26 cellular contexts compared by ENCODE assay signal in the genomic region with DNA sequence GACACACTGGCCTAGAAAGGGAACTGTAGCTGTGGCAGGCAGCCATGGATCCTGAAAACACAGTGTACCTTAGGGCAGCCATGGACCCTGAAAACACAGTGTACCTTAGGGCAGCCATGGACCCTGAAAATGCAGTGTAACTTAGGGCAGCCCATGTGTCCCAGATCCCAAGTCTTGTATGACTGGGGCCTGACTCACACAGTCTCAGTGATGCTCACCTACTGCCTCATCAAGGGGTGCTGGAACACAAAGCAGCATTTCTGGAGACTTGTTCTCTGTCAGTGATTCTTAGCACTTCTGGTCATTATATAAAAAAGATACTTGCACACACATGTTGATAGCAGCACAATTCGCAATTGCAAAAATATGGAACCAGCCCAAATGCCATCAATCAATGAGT.
DNase-seq lines count a peak whose midpoint lies in the region; ATAC-seq, FAIRE-seq and TF ChIP-seq lines count a peak whose summit lies in the region.
"Had no signal": no experiment of that assay in that cellular context is flagged by ENCODE, and none has a peak within 500 bp of the region (broad histone marks: within the 10 kb centered on the region; RNA-seq: fewer than 3 reads in every experiment).

No MANE protein-coding gene starts in this region.

- no peak overlapping the region for H4K8ac ChIP-seq in IMR-90 (ENCODE audit: low read depth in 2 of 2, low read length in 2 of 2)

- no peak overlapping the region for H2BK15ac ChIP-seq in IMR-90 (ENCODE audit: low read depth, low read length)

- peaks cover 52% of the 10 kb centered on the region for H3K4me1 ChIP-seq in A549
- H3K4me1 ChIP-seq in IMR-90 (ENCODE audit: control insufficient read depth, insufficient read depth, low read length), result no peaks in the 10 kb centered on the region
- H3K4me1 ChIP-seq: Caco-2 had no signal

- no peak overlapping the region for H3K23ac ChIP-seq in IMR-90 (ENCODE audit: low read depth, low read length)

- no peaks in the 10 kb centered on the region for H3K9me1 ChIP-seq in IMR-90 (ENCODE audit: insufficient read depth, low read length)

- H3K79me1 ChIP-seq in IMR-90 (ENCODE audit: low read depth in 1 of 2, low read length in 2 of 2), result no peaks in the 10 kb centered on the region

- H2BK120ac ChIP-seq in IMR-90 (ENCODE audit: low read depth, low read length), result no peak overlapping the region

- H4K5ac ChIP-seq in IMR-90 (ENCODE audit: low read depth, low read length), result no peak overlapping the region

- TF ChIP-seq CTCF in A549 (IDR thresholded peaks at IDR 0.05) (no peak), IMR-90 (conservative IDR thresholded peaks at IDR 0.05; ENCODE audit: low read depth, low read length) (no peak), bronchial epithelial cell (IDR thresholded peaks at IDR 0.05; ENCODE audit: insufficient read depth, low read length, severe bottlenecking) (no peak)

- CTCF ChIA-PET in A549 (lab: Yijun Ruan, JAX) (no interaction called here), IMR-90 (lab: Yijun Ruan, JAX) (no interaction called here)

- no peak overlapping the region for H3K4ac ChIP-seq in IMR-90 (ENCODE audit: low read depth, low read length)

- no peak for TF ChIP-seq RAD21 in A549 (conservative IDR thresholded peaks at IDR 0.05 in 1 of 2, IDR thresholded peaks at IDR 0.05 in 1 of 2)
- TF ChIP-seq RAD21 in IMR-90 (IDR thresholded peaks at IDR 0.05; ENCODE audit: low read length), result no peak

- in situ Hi-C loops in IMR-90 (cut with MboI; ENCODE audit: low sequenced_read_pairs), result no loop called here

- ATAC-seq in A549 (peak; percentile 17 to 26; a peak in 1 of 6 replicates), IMR-90 (ENCODE audit: low read depth) (no peak), GM18511 (IDR thresholded peaks at IDR 0.05; ENCODE audit: unreplicated experiment) (no peak)
- ATAC-seq: GM12878, SK-N-SH treated with all-trans-retinoic acid at 6 μM for 48 hours had no signal

- no peak overlapping the region for H2BK20ac ChIP-seq in IMR-90 (ENCODE audit: low read depth, low read length)

- DNase-seq in A549 (ENCODE audit: low read depth in 1 of 2, low spot score in 1 of 2) (no peak), IMR-90 (peak; percentile 30), bronchial epithelial cell (ENCODE audit: low read depth) (peak; percentile 62), iris pigment epithelial cell (ENCODE audit: low read depth) (peak; percentile 17), H54 (ENCODE audit: insufficient read length, low spot score) (no peak), NCI-H510A (lab: John Stamatoyannopoulos, UW) (no peak)
- DNase-seq in stimulated activated CD4-positive, alpha-beta T cell treated with anti-CD3 and anti-CD28 coated beads, Interleukin-4, amount 100 ng/mL, for 1 hour, result no peak
- DNase-seq: 8988T; BE2C; Caco-2; CD4-positive, CD25-positive, alpha-beta regulatory T cell; GF-D8; H7; MG63; NCI-H1048; NCI-H1436 treated with DMSO at 0.1 percent for 48 hours; NCI-H2029 treated with DMSO at 0.1 percent for 48 hours; NCI-H446 treated with DMSO at 0.1 percent for 48 hours; NCI-H748 treated with DMSO at 0.1 percent for 48 hours; NK-92 treated with Interleukin-12 subunit alpha and Interleukin-12 subunit beta, amount 100 ng/mL, for 24 hours; RPMI8226; SIG-M5 had no signal

- H3K27ac ChIP-seq in A549 (peak overlapping the region in 1 of 2 experiments; percentile 55; a peak in 4 of 6 replicates), IMR-90 (ENCODE audit: insufficient read depth, low read length) (no peak overlapping the region)
- H3K27ac ChIP-seq: KMS-11 had no signal

- POLR2A ChIA-PET in A549 (lab: Yijun Ruan, JAX) (no interaction called here), IMR-90 (lab: Charles Lee; ENCODE audit: unreplicated experiment) (no interaction called here)

- TF ChIP-seq EP300 in A549 (IDR thresholded peaks at IDR 0.05), result no peak

- no peak overlapping the region for H3K18ac ChIP-seq in IMR-90 (ENCODE audit: low read depth, low read length)

- H4K91ac ChIP-seq in IMR-90 (ENCODE audit: insufficient read depth, low read depth, low read length), result no peak overlapping the region

- no peak overlapping the region for H2AFZ ChIP-seq in IMR-90 (replicated peaks; ENCODE audit: low read length, poor library complexity)

- H3K9me3 ChIP-seq in A549 (no peaks in the 10 kb centered on the region), IMR-90 (ENCODE audit: control insufficient read depth, insufficient read depth, low read length) (no peaks in the 10 kb centered on the region)
- H3K9me3 ChIP-seq: BE2C, Caco-2, MG63 had no signal

- intact Hi-C loops in IMR-90 (cut with micrococcal nuclease), result no loop called here

- no peak overlapping the region for H2AK5ac ChIP-seq in IMR-90 (ENCODE audit: low read depth, low read length)

- no peak for FAIRE-seq in A549 (lab: Jason Lieb, UNC)
- FAIRE-seq in bronchial epithelial cell (lab: Jason Lieb, UNC), result no peak
- no peak for FAIRE-seq in H54 (lab: Jason Lieb, UNC)
- FAIRE-seq: GM12878 had no signal

- no peaks in the 10 kb centered on the region for H3K36me3 ChIP-seq in IMR-90 (ENCODE audit: control insufficient read depth, insufficient read depth, low read length)
- no peaks in the 10 kb centered on the region for H3K36me3 ChIP-seq in bronchial epithelial cell (ENCODE audit: control insufficient read depth, insufficient read depth, low read length)
- H3K36me3 ChIP-seq: MG63 had no signal

- BruUV-seq in IMR-90 (replicated peaks; lab: Mats Ljungman, UMichigan), result no TSS peak

- TF ChIP-seq POLR2A in A549 (IDR thresholded peaks at IDR 0.05; ENCODE audit: low read length) (no peak), IMR-90 (IDR thresholded peaks at IDR 0.05; ENCODE audit: low read depth, low read length) (no peak), H54 (IDR thresholded peaks at IDR 0.05; ENCODE audit: low read depth, low read length) (no peak)

- H3K4me3 ChIP-seq in A549 (no peak overlapping the region), IMR-90 (ENCODE audit: insufficient read depth, low read depth, low read length) (no peak overlapping the region), bronchial epithelial cell (ENCODE audit: low read depth, low read length) (no peak overlapping the region)
- H3K4me3 ChIP-seq: GM12878, MG63 had no signal

- H2AK9ac ChIP-seq in IMR-90 (replicated peaks; ENCODE audit: low read depth, low read length, poor library complexity), result no peak overlapping the region

- 88% methylated on average over 1 of the region's 1 CpG for WGBS in A549 (ENCODE audit: missing lambda C conversion rate)
- no CpG with 5 or more reads among the region's 1 CpG for WGBS in IMR-90 (ENCODE audit: extremely low coverage in 2 of 2, insufficient read length in 1 of 2), 2 experiments

- no peak overlapping the region for H3K14ac ChIP-seq in IMR-90 (replicated peaks; ENCODE audit: low read depth, low read length)

- H2BK5ac ChIP-seq in IMR-90 (ENCODE audit: low read depth, low read length, poor library complexity, severe bottlenecking), result no peak overlapping the region

- no peak overlapping the region for H3K9ac ChIP-seq in IMR-90 (ENCODE audit: low read depth, low read length)
- H3K9ac ChIP-seq: KMS-11 had no signal

- no peak overlapping the region for H3K56ac ChIP-seq in IMR-90 (ENCODE audit: extremely low read depth, insufficient read depth, low read length)

- H3K4me2 ChIP-seq in A549, result no peak overlapping the region
- no peak overlapping the region for H3K4me2 ChIP-seq in IMR-90 (ENCODE audit: low read depth, low read length)
- H3K4me2 ChIP-seq: KMS-11 had no signal

- no peaks in the 10 kb centered on the region for H4K20me1 ChIP-seq in IMR-90 (ENCODE audit: insufficient read depth, low read length)

- H3K27me3 ChIP-seq in IMR-90 (ENCODE audit: control insufficient read depth, insufficient read depth, low read length) (peaks cover 16% of the 10 kb centered on the region), bronchial epithelial cell (ENCODE audit: control insufficient read depth, insufficient read depth, low read length) (no peaks in the 10 kb centered on the region)
- H3K27me3 ChIP-seq: BE2C, MG63 had no signal

- dilution Hi-C loops in IMR-90 (cut with HindIII; ENCODE audit: low sequenced_read_pairs, unreplicated experiment), result no loop called here

TF ChIP-seq in A549, 52 proteins besides CTCF, POLR2A, EP300 and RAD21:
- TF ChIP-seq TFCP2L1 (CRISPR knock-in tag; IDR thresholded peaks at IDR 0.05), result no peak
- no peak for TF ChIP-seq TP53 (CRISPR knock-in tag; IDR thresholded peaks at IDR 0.05)
- no peak for TF ChIP-seq MYC (IDR thresholded peaks at IDR 0.05; ENCODE audit: borderline replicate concordance, low read length)
TF ChIP-seq in A549: peak in this region for 0.

TF ChIP-seq in IMR-90, 13 proteins besides CTCF, POLR2A, EP300 and RAD21:
- TF ChIP-seq MAZ (IDR thresholded peaks at IDR 0.05; ENCODE audit: borderline replicate concordance, low read depth, low read length) (no peak), MAFK (IDR thresholded peaks at IDR 0.05; ENCODE audit: low read depth, low read length) (no peak), CHD1 (IDR thresholded peaks at IDR 0.05; ENCODE audit: low read depth, low read length) (no peak), BHLHE40 (IDR thresholded peaks at IDR 0.05; ENCODE audit: low read depth, low read length) (no peak), RCOR1 (IDR thresholded peaks at IDR 0.05; ENCODE audit: insufficient replicate concordance, low read length) (no peak)
- TF ChIP-seq, protein P1, sequence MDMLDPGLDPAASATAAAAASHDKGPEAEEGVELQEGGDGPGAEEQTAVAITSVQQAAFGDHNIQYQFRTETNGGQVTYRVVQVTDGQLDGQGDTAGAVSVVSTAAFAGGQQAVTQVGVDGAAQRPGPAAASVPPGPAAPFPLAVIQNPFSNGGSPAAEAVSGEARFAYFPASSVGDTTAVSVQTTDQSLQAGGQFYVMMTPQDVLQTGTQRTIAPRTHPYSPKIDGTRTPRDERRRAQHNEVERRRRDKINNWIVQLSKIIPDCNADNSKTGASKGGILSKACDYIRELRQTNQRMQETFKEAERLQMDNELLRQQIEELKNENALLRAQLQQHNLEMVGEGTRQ (IDR thresholded peaks at IDR 0.05; ENCODE audit: low read depth, low read length), result no peak

Comparison
In these comparisons a context has a peak if more than half of its experiments do, and no peak if none do; other contexts are left out.
1. ATAC-seq: peak in A549 (2 of 2); none in IMR-90 (single experiment) and GM18511 (single experiment).
2. DNase-seq: peak in IMR-90 (single experiment), bronchial epithelial cell (single experiment) and iris pigment epithelial cell (single experiment); none in A549 (0 of 2), stimulated activated CD4-positive, alpha-beta T cell treated with anti-CD3 and anti-CD28 coated beads, Interleukin-4, amount 100 ng/mL, for 1 hour (single experiment), H54 (single experiment) and NCI-H510A (single experiment).